In genomic region chr3:86990734-86991481, GRCh38 we compare ENCODE assay signal across 1 cellular context.
TF ChIP-seq lines count a peak whose summit lies in the region.

TSS of gene VGLL3 (minus strand) at chr3:86991149. CDS start at chr3:86990743, 406 bp downstream.

TF ChIP-seq in H1, 55 proteins besides CTCF, POLR2A, EP300 and RAD21:
- peak; percentile 39; the same call in 1 of the 2 replicates for TF ChIP-seq CREB1 (IDR thresholded peaks at IDR 0.05)
- TF ChIP-seq BACH1 (IDR thresholded peaks at IDR 0.05; ENCODE audit: low read length), result peak; percentile 31; the same call in 1 of the 2 replicates
- no peak for TF ChIP-seq SP2 (IDR thresholded peaks at IDR 0.05; ENCODE audit: low read length)
- TF ChIP-seq TBP (IDR thresholded peaks at IDR 0.05; ENCODE audit: low read depth, low read length), result peak; percentile 51; the same call in 1 of the 2 replicates
- no peak for TF ChIP-seq ATF3 (IDR thresholded peaks at IDR 0.05; ENCODE audit: insufficient read depth, low read depth, low read length)
- no peak for TF ChIP-seq JUN (IDR thresholded peaks at IDR 0.05; ENCODE audit: low read depth, low read length)
- peak; percentile 40; the same call in 1 of the 2 replicates for TF ChIP-seq KDM1A (IDR thresholded peaks at IDR 0.05; ENCODE audit: borderline replicate concordance, low read length)
- no peak for TF ChIP-seq CBX8 (IDR thresholded peaks at IDR 0.05; ENCODE audit: borderline replicate concordance, low read depth, low read length)
- peak; percentile 82 for TF ChIP-seq E2F6 (IDR thresholded peaks at IDR 0.05)
- peak; percentile 24 for TF ChIP-seq TAF7 (optimal IDR thresholded peaks at IDR 0.05; ENCODE audit: borderline replicate concordance, low read depth, low read length)
- TF ChIP-seq RBBP5 (IDR thresholded peaks at IDR 0.05; ENCODE audit: borderline replicate concordance, low read depth, low read length), result peak; percentile 64; the same call in 1 of the 2 replicates
- no peak for TF ChIP-seq CHD7 (IDR thresholded peaks at IDR 0.05; ENCODE audit: insufficient replicate concordance, low read length)
- no peak for TF ChIP-seq USF2 (IDR thresholded peaks at IDR 0.05; ENCODE audit: low read length)
- TF ChIP-seq BRCA1 (IDR thresholded peaks at IDR 0.05; ENCODE audit: low read depth, low read length), result no peak
- TF ChIP-seq CTBP2 (IDR thresholded peaks at IDR 0.05; ENCODE audit: borderline replicate concordance, insufficient read depth, insufficient read length, low read length), result peak; percentile 46
- TF ChIP-seq TEAD4 (IDR thresholded peaks at IDR 0.05; ENCODE audit: low read depth, low read length), result peak; percentile 53; the same call in 1 of the 2 replicates
- TF ChIP-seq POLR2AphosphoS5 (IDR thresholded peaks at IDR 0.05; ENCODE audit: low read depth, low read length), result no peak
- no peak for TF ChIP-seq ATF2 (IDR thresholded peaks at IDR 0.05; ENCODE audit: low read length)
- TF ChIP-seq SP4 (IDR thresholded peaks at IDR 0.05; ENCODE audit: low read length), result no peak
- TF ChIP-seq TCF12 (IDR thresholded peaks at IDR 0.05; ENCODE audit: low read depth, low read length), result no peak
- TF ChIP-seq ASH2L (IDR thresholded peaks at IDR 0.05; ENCODE audit: low read length), result peak; percentile 79
- peak; percentile 77 for TF ChIP-seq MAX (IDR thresholded peaks at IDR 0.05)
- peak in 1 of 2 experiments; percentile 89; a peak in 1 of 4 replicates for TF ChIP-seq HDAC2 (IDR thresholded peaks at IDR 0.05; ENCODE audit: borderline replicate concordance in 1 of 2, low read depth in 2 of 2, low read length in 2 of 2)
- TF ChIP-seq HDAC6 (IDR thresholded peaks at IDR 0.05; ENCODE audit: low read depth, low read length), result no peak
- no peak for TF ChIP-seq GABPA (IDR thresholded peaks at IDR 0.05; ENCODE audit: borderline replicate concordance, insufficient read depth, low read length)
- TF ChIP-seq PHF8 (conservative IDR thresholded peaks at IDR 0.05; ENCODE audit: low read depth, low read length), result peak; percentile 67; the same call in 1 of the 2 replicates
- TF ChIP-seq NANOG (IDR thresholded peaks at IDR 0.05; ENCODE audit: insufficient read depth, low read depth, low read length, poor library complexity, severe bottlenecking), result no peak
- peak; percentile 80 for TF ChIP-seq KDM4A (IDR thresholded peaks at IDR 0.05; ENCODE audit: low read depth, low read length, severe bottlenecking)
